In genomic region chr17:16991349-16992009, GRCh38 we compare ENCODE assay signal across 8 cellular contexts. TPM values are rescaled to one million over a fixed set of nuclear protein-coding genes. Genes with fewer than 3 reads are reported as not detected.
DNase-seq lines count a peak whose midpoint lies in the region; ATAC-seq and TF ChIP-seq lines count a peak whose summit lies in the region.

No MANE protein-coding gene starts in this region.

- H3F3A ChIP-seq in neural progenitor cell (ENCODE audit: low read depth): no peaks in the 10 kb centered on the region

- intact Hi-C loops in CD14-positive monocyte (cut with micrococcal nuclease): loop anchor here in 1 of 2 donors (5.0 kb wide), 1 partner anchor 454 kb away; no protein-coding TSS in a partner anchor
- intact Hi-C loops in activated T-helper 1 cell treated with anti-CD3 and anti-CD28 coated beads, Interleukin-12 subunit alpha, Interleukin-12 subunit beta, Interleukin-2, Interleukin-4 antibody, amounts not matched to agents 30 ng/mL and 10 ng/mL and 1 ng/mL, durations not matched to agents 14 hours and 24 hours and 36 hours (cut with micrococcal nuclease): no loop called here

- H3K27me3 ChIP-seq in neural progenitor cell: no peaks in the 10 kb centered on the region

- H3K4me1 Mint-ChIP-seq in CD14-positive monocyte (peaks cover 40% of the 10 kb centered on the region), neural progenitor cell (peaks cover 4% of the 10 kb centered on the region)
- H3K4me1 Mint-ChIP-seq in activated T-helper 1 cell treated with anti-CD3 and anti-CD28 coated beads, Interleukin-12 subunit alpha, Interleukin-12 subunit beta, Interleukin-2, Interleukin-4 antibody, amounts not matched to agents 30 ng/mL and 10 ng/mL and 1 ng/mL, durations not matched to agents 14 hours and 24 hours and 36 hours (ENCODE audit: low read depth): peaks cover 31% of the 10 kb centered on the region

- no peak overlapping the region for H3K9ac ChIP-seq in neural progenitor cell

- no peak overlapping the region for H3K4me3 Mint-ChIP-seq in CD14-positive monocyte
- H3K4me3 Mint-ChIP-seq in activated T-helper 1 cell treated with anti-CD3 and anti-CD28 coated beads, Interleukin-12 subunit alpha, Interleukin-12 subunit beta, Interleukin-2, Interleukin-4 antibody, amounts not matched to agents 30 ng/mL and 10 ng/mL and 1 ng/mL, durations not matched to agents 14 hours and 24 hours and 36 hours: no peak overlapping the region
- no peak overlapping the region for H3K4me3 Mint-ChIP-seq in neural progenitor cell

- H3K9me3 Mint-ChIP-seq in CD14-positive monocyte (no peaks in the 10 kb centered on the region), neural progenitor cell (peaks cover 2% of the 10 kb centered on the region)
- no peaks in the 10 kb centered on the region for H3K9me3 Mint-ChIP-seq in activated T-helper 1 cell treated with anti-CD3 and anti-CD28 coated beads, Interleukin-12 subunit alpha, Interleukin-12 subunit beta, Interleukin-2, Interleukin-4 antibody, amounts not matched to agents 30 ng/mL and 10 ng/mL and 1 ng/mL, durations not matched to agents 14 hours and 24 hours and 36 hours

- H3K27ac Mint-ChIP-seq in CD14-positive monocyte: peak overlapping the region in 1 of 7 donors; percentile 70
- peak overlapping the region; percentile 38 for H3K27ac Mint-ChIP-seq in activated T-helper 1 cell treated with anti-CD3 and anti-CD28 coated beads, Interleukin-12 subunit alpha, Interleukin-12 subunit beta, Interleukin-2, Interleukin-4 antibody, amounts not matched to agents 30 ng/mL and 10 ng/mL and 1 ng/mL, durations not matched to agents 14 hours and 24 hours and 36 hours
- H3K27ac Mint-ChIP-seq in neural progenitor cell: no peak overlapping the region

- peak overlapping the region; percentile 91 for H2AFZ ChIP-seq in neural progenitor cell (replicated peaks)

- H3K9me3 ChIP-seq in neural progenitor cell (ENCODE audit: low read depth): no peaks in the 10 kb centered on the region

- no peaks in the 10 kb centered on the region for H3K79me2 ChIP-seq in neural progenitor cell (ENCODE audit: low read depth)

- no peaks in the 10 kb centered on the region for H3K4me1 ChIP-seq in neural progenitor cell

- H4K20me1 ChIP-seq in neural progenitor cell (ENCODE audit: low read depth): no peaks in the 10 kb centered on the region

- H3K4me2 ChIP-seq in neural progenitor cell: no peak overlapping the region

- no peak overlapping the region for H3K4me3 ChIP-seq in HFF-Myc (replicated peaks; ENCODE audit: low read depth, low read length)
- H3K4me3 ChIP-seq in fibroblast of pulmonary artery (replicated peaks; ENCODE audit: low read depth, low read length): no peak overlapping the region
- no peak overlapping the region for H3K4me3 ChIP-seq in neural progenitor cell

- peaks cover 0 to 1% of the 10 kb centered on the region in 2 donors for H3K36me3 Mint-ChIP-seq in CD14-positive monocyte
- H3K36me3 Mint-ChIP-seq in activated T-helper 1 cell treated with anti-CD3 and anti-CD28 coated beads, Interleukin-12 subunit alpha, Interleukin-12 subunit beta, Interleukin-2, Interleukin-4 antibody, amounts not matched to agents 30 ng/mL and 10 ng/mL and 1 ng/mL, durations not matched to agents 14 hours and 24 hours and 36 hours (ENCODE audit: low read depth): no peaks in the 10 kb centered on the region
- H3K36me3 Mint-ChIP-seq in neural progenitor cell: no peaks in the 10 kb centered on the region

- no peaks in the 10 kb centered on the region for H3K36me3 ChIP-seq in neural progenitor cell

- no peak for ATAC-seq in GM19395 (IDR thresholded peaks at IDR 0.05; ENCODE audit: unreplicated experiment)

- TF ChIP-seq CTCF in CD14-positive monocyte (IDR thresholded peaks at IDR 0.05): peak; percentile 82
- TF ChIP-seq CTCF in HFF-Myc (IDR thresholded peaks at IDR 0.05; ENCODE audit: low read depth, low read length, missing control alignments): peak; percentile 91
- peak; percentile 77 for TF ChIP-seq CTCF in fibroblast of pulmonary artery (IDR thresholded peaks at IDR 0.05; ENCODE audit: low read length, missing control alignments)
- peak; percentile 86 for TF ChIP-seq CTCF in neural progenitor cell (IDR thresholded peaks at IDR 0.05)

- no peak overlapping the region for H3K27ac ChIP-seq in neural progenitor cell

- peak; percentile 66 for DNase-seq in CD14-positive monocyte (ENCODE audit: low spot score)
- DNase-seq in HFF-Myc (ENCODE audit: extremely low read depth, low read depth): no peak
- DNase-seq in RPMI7951 (ENCODE audit: low read depth): peak; percentile 61
- peak; percentile 65 for DNase-seq in activated T-helper 1 cell treated with anti-CD3 and anti-CD28 coated beads, Interleukin-12 subunit alpha, Interleukin-12 subunit beta, Interleukin-2, Interleukin-4 antibody, amounts not matched to agents 30 ng/mL and 10 ng/mL and 1 ng/mL, durations not matched to agents 14 hours and 24 hours and 36 hours (ENCODE audit: low spot score)
- peak; percentile 70 for DNase-seq in fibroblast of pulmonary artery (ENCODE audit: low read depth)
- DNase-seq in neural progenitor cell (ENCODE audit: low spot score): peak; percentile 83
- peak; percentile 38 for DNase-seq in stromal cell of bone marrow (ENCODE audit: low read depth)

- peaks cover 0 to 6% (median 2%) of the 10 kb centered on the region in 3 donors for H3K27me3 Mint-ChIP-seq in CD14-positive monocyte (ENCODE audit: low read depth in 3 of 3)
- H3K27me3 Mint-ChIP-seq in activated T-helper 1 cell treated with anti-CD3 and anti-CD28 coated beads, Interleukin-12 subunit alpha, Interleukin-12 subunit beta, Interleukin-2, Interleukin-4 antibody, amounts not matched to agents 30 ng/mL and 10 ng/mL and 1 ng/mL, durations not matched to agents 14 hours and 24 hours and 36 hours (ENCODE audit: insufficient read depth): peaks cover 5% of the 10 kb centered on the region
- peaks cover 3% of the 10 kb centered on the region for H3K27me3 Mint-ChIP-seq in neural progenitor cell (ENCODE audit: insufficient read depth, low read depth)

RNA-seq across cellular contexts. Expression of gene TNFRSF13B, which starts 19.6 kb away (rescaled TPM):
- polyA plus RNA-seq in CD14-positive monocyte: under 1 TPM in 1 of 2 donors, not detected in 1; 0.47 TPM
- not detected in 2 replicates for total RNA-seq in RPMI7951 (2014; rRNA removed; shearing (Covaris generic))
- not detected in 2 replicates for total RNA-seq in activated T-helper 1 cell treated with anti-CD3 and anti-CD28 coated beads, Interleukin-12 subunit alpha, Interleukin-12 subunit beta, Interleukin-2, Interleukin-4 antibody, amounts not matched to agents 30 ng/mL and 10 ng/mL and 1 ng/mL, durations not matched to agents 14 hours and 24 hours and 36 hours
- total RNA-seq in neural progenitor cell (ENCODE audit: low replicate concordance): not detected in 2 replicates

RNA-seq across cellular contexts. Expression of gene MPRIP, which starts 50.8 kb away (rescaled TPM):
- polyA plus RNA-seq in CD14-positive monocyte: 1 to 10 TPM; 2.0 to 2.5 TPM
- total RNA-seq in RPMI7951 (2014; rRNA removed; shearing (Covaris generic)): 77.1 and 86.3 TPM in 2 replicates
- 169 and 175 TPM in 2 replicates for total RNA-seq in activated T-helper 1 cell treated with anti-CD3 and anti-CD28 coated beads, Interleukin-12 subunit alpha, Interleukin-12 subunit beta, Interleukin-2, Interleukin-4 antibody, amounts not matched to agents 30 ng/mL and 10 ng/mL and 1 ng/mL, durations not matched to agents 14 hours and 24 hours and 36 hours
- total RNA-seq in neural progenitor cell (ENCODE audit: low replicate concordance): 42.1 and 65.0 TPM in 2 replicates
